In genomic region chr19:19361075-19361594, GRCh38 we compare ENCODE assay signal across 8 cellular contexts. TPM values are rescaled to one million over a fixed set of nuclear protein-coding genes. Genes with fewer than 3 reads are reported as not detected.
A peak's percentile ranks its signal among the peaks of the same experiment; 100 is the strongest.
DNase-seq lines count a peak whose midpoint lies in the region; ATAC-seq and TF ChIP-seq lines count a peak whose summit lies in the region.

No MANE protein-coding gene starts in this region.

- peak overlapping the region; percentile 81 for H3K27ac Mint-ChIP-seq in activated naive CD4-positive, alpha-beta T cell treated with anti-CD3 and anti-CD28 coated beads, Interleukin-2, amount 10 ng/mL, durations not matched to agents 7 days and 5 days

- peaks cover 2% of the 10 kb centered on the region; the same call in 1 of the 2 replicates for H3K36me3 ChIP-seq in SK-N-MC (ENCODE audit: insufficient read depth, low read length)
- H3K36me3 ChIP-seq in upper lobe of right lung, result peaks cover 18% of the 10 kb centered on the region

- intact Hi-C loops in head of caudate nucleus (cut with DNase I), result no loop called here
- intact Hi-C loops in posterior vena cava (cut with DNase I), result no loop called here
- intact Hi-C loops in upper lobe of right lung (cut with DNase I), result no loop called here

- in situ Hi-C loops in Caki2 (cut with HindIII; ENCODE audit: low pct_unique_long_range_greater_than_20kb, low sequenced_read_pairs), result no loop called here

- no peak overlapping the region for H3K9ac ChIP-seq in SK-N-MC (ENCODE audit: insufficient read length)

- H3K4me3 ChIP-seq in SK-N-MC, result no peak overlapping the region
- no peak overlapping the region for H3K4me3 ChIP-seq in upper lobe of right lung

- H3K4me1 ChIP-seq in upper lobe of right lung, result peaks cover 18% of the 10 kb centered on the region

- H3K9me3 ChIP-seq in SK-N-MC (ENCODE audit: low read depth, low read length) (no peaks in the 10 kb centered on the region), upper lobe of right lung (no peaks in the 10 kb centered on the region)

- no peaks in the 10 kb centered on the region for H3K9me3 Mint-ChIP-seq in activated naive CD4-positive, alpha-beta T cell treated with anti-CD3 and anti-CD28 coated beads, Interleukin-2, amount 10 ng/mL, durations not matched to agents 7 days and 5 days

- DNase-seq in Caki2 (ENCODE audit: low read depth), result peak; percentile 73
- DNase-seq in MV-4-11 (lab: John Stamatoyannopoulos, UW), result peak; percentile 91
- DNase-seq in SK-N-MC (ENCODE audit: low read depth, low spot score), result peak; percentile 32
- DNase-seq in activated naive CD4-positive, alpha-beta T cell treated with anti-CD3 and anti-CD28 coated beads, Interleukin-2, amount 10 ng/mL, durations not matched to agents 7 days and 5 days, result peak; percentile 84
- DNase-seq in head of caudate nucleus, result peak; percentile 37 to 89 (median 72)
- DNase-seq in posterior vena cava (ENCODE audit: low spot score), result peak; percentile 93
- DNase-seq in upper lobe of right lung, result peak; percentile 76

- H3K36me3 Mint-ChIP-seq in activated naive CD4-positive, alpha-beta T cell treated with anti-CD3 and anti-CD28 coated beads, Interleukin-2, amount 10 ng/mL, durations not matched to agents 7 days and 5 days, result peaks cover 7% of the 10 kb centered on the region

- peak overlapping the region; percentile 5; the same call in 1 of the 2 replicates for H3K27ac ChIP-seq in SK-N-MC
- H3K27ac ChIP-seq in upper lobe of right lung, result peak overlapping the region; percentile 9

- CTCF ChIA-PET in activated naive CD4-positive, alpha-beta T cell treated with anti-CD3 and anti-CD28 coated beads, Interleukin-2, amount 10 ng/mL, durations not matched to agents 7 days and 5 days (lab: Charles Lee), result interaction anchor here (0.6 to 9.4 kb wide), 4 partner anchors 9 to 152 kb away, joined by 3 to 89 read pairs (median 6); no protein-coding TSS in a partner anchor

- H3K4me1 Mint-ChIP-seq in activated naive CD4-positive, alpha-beta T cell treated with anti-CD3 and anti-CD28 coated beads, Interleukin-2, amount 10 ng/mL, durations not matched to agents 7 days and 5 days, result peaks cover 42% of the 10 kb centered on the region

- no peaks in the 10 kb centered on the region for H3K27me3 ChIP-seq in upper lobe of right lung

- no peaks in the 10 kb centered on the region for H3K27me3 Mint-ChIP-seq in activated naive CD4-positive, alpha-beta T cell treated with anti-CD3 and anti-CD28 coated beads, Interleukin-2, amount 10 ng/mL, durations not matched to agents 7 days and 5 days

- TF ChIP-seq CTCF in upper lobe of right lung (IDR thresholded peaks at IDR 0.05), result peak; percentile 85

- peak; percentile 59 for ATAC-seq in GM21619 (IDR thresholded peaks at IDR 0.05; ENCODE audit: unreplicated experiment)
- peak; percentile 87 for ATAC-seq in upper lobe of right lung

- no peak overlapping the region for H3K4me3 Mint-ChIP-seq in activated naive CD4-positive, alpha-beta T cell treated with anti-CD3 and anti-CD28 coated beads, Interleukin-2, amount 10 ng/mL, durations not matched to agents 7 days and 5 days

RNA-seq across cellular contexts. Expression of gene MAU2, which starts 40.5 kb away (rescaled TPM):
- 13.0 and 36.3 TPM in 2 replicates for total RNA-seq in Caki2 (2014; rRNA removed; shearing (Covaris generic); ENCODE audit: low replicate concordance)
- total RNA-seq in posterior vena cava (10 to 100 TPM; 37.1 to 42.0 TPM), upper lobe of right lung (60.5 TPM)

RNA-seq across cellular contexts. Expression of gene SUGP1, which starts 40.8 kb away (rescaled TPM):
- 19.2 and 30.8 TPM in 2 replicates for total RNA-seq in Caki2 (2014; rRNA removed; shearing (Covaris generic); ENCODE audit: low replicate concordance)
- total RNA-seq in posterior vena cava (10 to 100 TPM; 25.8 to 30.4 TPM), upper lobe of right lung (40.1 TPM)

RNA-seq across cellular contexts. Expression of gene GATAD2A, which starts 44.3 kb away (rescaled TPM):
- 29.2 and 35.1 TPM in 2 replicates for total RNA-seq in Caki2 (2014; rRNA removed; shearing (Covaris generic); ENCODE audit: low replicate concordance)
- total RNA-seq in posterior vena cava (10 to 100 TPM; 54.3 to 70.9 TPM), upper lobe of right lung (85.8 TPM)

Comparison
In these comparisons a context has a peak if more than half of its experiments do, and no peak if none do; other contexts are left out.
1. DNase-seq: peak in every context shown above with its lines; median percentile 93 in posterior vena cava; 91 in MV-4-11; 84 in activated naive CD4-positive, alpha-beta T cell treated with anti-CD3 and anti-CD28 coated beads, Interleukin-2, amount 10 ng/mL, durations not matched to agents 7 days and 5 days; 76 in upper lobe of right lung; 73 in Caki2; 72 in head of caudate nucleus; 32 in SK-N-MC.